ENCODE assay signal across 8 cellular contexts in genomic region chr19:2477732-2478191, GRCh38. TPM values are rescaled to one million over a fixed set of nuclear protein-coding genes. Genes with fewer than 3 reads are reported as not detected.
DNase-seq lines count a peak whose midpoint lies in the region; ATAC-seq, FAIRE-seq and TF ChIP-seq lines count a peak whose summit lies in the region.

No MANE protein-coding gene starts in this region.

- no peak overlapping the region for H2BK15ac ChIP-seq in H1 (ENCODE audit: low read length)

- no peak overlapping the region for H3K4ac ChIP-seq in H1 (replicated peaks; ENCODE audit: insufficient read length, low read depth, low read length)

- H3K9me3 ChIP-seq in H1 (ENCODE audit: insufficient read depth in 2 of 2, low read depth in 1 of 2, low read length in 1 of 2) (peaks cover 0 to 2% of the 10 kb centered on the region in 2 experiments; a peak in 2 of 4 replicates), muscle layer of colon (ENCODE audit: low read length) (no peaks in the 10 kb centered on the region)

- H3K56ac ChIP-seq in H1 (replicated peaks; ENCODE audit: insufficient read length, low read depth, low read length) = no peak overlapping the region

- POLR2A ChIA-PET in H1 (lab: Charles Lee; ENCODE audit: partially characterized antibody) = interaction anchor here (0.6 to 9.2 kb wide), 29 partner anchors 8 to 1508 kb away, joined by 3 to 216 read pairs (median 12); partner anchors contain the start of genes EEF2 and LMNB2

- H2BK12ac ChIP-seq in H1 (ENCODE audit: low read depth, low read length) = peak overlapping the region; percentile 18; the same call in 1 of the 2 replicates

- no peak overlapping the region for H2AFZ ChIP-seq in H1 (ENCODE audit: low read length)

- peak overlapping the region; percentile 71; the same call in 1 of the 2 replicates for H3K18ac ChIP-seq in H1 (ENCODE audit: extremely low read depth, low read length)

- H4K8ac ChIP-seq in H1 (ENCODE audit: extremely low read depth, insufficient read depth, low read length) = no peak overlapping the region

- FAIRE-seq in H1 (lab: Jason Lieb, UNC) = no peak

- peaks cover 4% of the 10 kb centered on the region; the same call in 1 of the 2 replicates for H3K79me1 ChIP-seq in H1 (ENCODE audit: low read depth, low read length)

- H3K23ac ChIP-seq in H1 (ENCODE audit: insufficient read length) = no peak overlapping the region

- no peak for TF ChIP-seq RAD21 in H1 (IDR thresholded peaks at IDR 0.05 in 1 of 2, conservative IDR thresholded peaks at IDR 0.05 in 1 of 2; ENCODE audit: low read depth in 2 of 2, low read length in 2 of 2)

- H3K23me2 ChIP-seq in H1 (ENCODE audit: low read depth, low read length) = peaks cover 22% of the 10 kb centered on the region; the same call in 1 of the 2 replicates

- DNase-seq in UCSD-AML1 (lab: John Stamatoyannopoulos, UW; ENCODE audit: unreplicated experiment) = peak; percentile 30
- DNase-seq in H1 (ENCODE audit: low read depth in 1 of 2, low spot score in 2 of 2) = no peak
- no peak for DNase-seq in NCI-H2227 treated with DMSO at 0.1 percent for 48 hours (lab: John Stamatoyannopoulos, UW)
- DNase-seq in NCI-H2029 treated with DMSO at 0.1 percent for 48 hours (lab: John Stamatoyannopoulos, UW) = no peak

- no peak overlapping the region for H2BK20ac ChIP-seq in H1 (ENCODE audit: low read length)

- H3K9ac ChIP-seq in H1 (replicated peaks in 1 of 4; ENCODE audit: extremely low read depth in 1 of 4, low read depth in 3 of 4, low read length in 3 of 4) (no peak overlapping the region), muscle layer of colon (ENCODE audit: low read length) (peak overlapping the region; percentile 87)

- H4K20me1 ChIP-seq in H1 (replicated peaks in 1 of 2; ENCODE audit: control insufficient read depth in 1 of 2, insufficient read depth in 2 of 2, low read length in 2 of 2) = peaks cover 12% of the 10 kb centered on the region in 2 experiments

- H3K4me1 ChIP-seq in H1 (replicated peaks in 1 of 4; ENCODE audit: control insufficient read depth in 3 of 4, insufficient read depth in 4 of 4, low read length in 3 of 4) = peaks cover 0 to 14% (median 13%) of the 10 kb centered on the region in 4 experiments; a peak in 6 of 7 replicates
- peaks cover 16% of the 10 kb centered on the region for H3K4me1 ChIP-seq in muscle layer of colon (ENCODE audit: insufficient read depth, low read length)

- H3K4me2 ChIP-seq in H1 (ENCODE audit: insufficient read depth in 1 of 2, low read depth in 2 of 2, low read length in 2 of 2) = peak overlapping the region; percentile 87 to 94

- H3K27ac ChIP-seq in H1 (ENCODE audit: low read depth, low read length) (no peak overlapping the region), muscle layer of colon (ENCODE audit: low read depth, low read length) (peak overlapping the region; percentile 99)

- H3K79me2 ChIP-seq in H1 (ENCODE audit: control insufficient read depth in 1 of 2, insufficient read depth in 2 of 2, low read length in 2 of 2) = peaks cover 0 to 7% of the 10 kb centered on the region in 2 experiments; a peak in 1 of 4 replicates

- peak; percentile 5 for TF ChIP-seq POLR2A in GM19193 (IDR thresholded peaks at IDR 0.05; ENCODE audit: extremely low read depth, insufficient read depth, insufficient read length)
- TF ChIP-seq POLR2A in H1 (IDR thresholded peaks at IDR 0.05; ENCODE audit: control extremely low read depth in 1 of 2, low read depth in 2 of 2, low read length in 2 of 2) = no peak

- no peak overlapping the region for H2AK5ac ChIP-seq in H1 (ENCODE audit: low read depth, low read length)

- H3K4me3 ChIP-seq in H1 (ENCODE audit: extremely low read depth in 1 of 4, insufficient read depth in 2 of 4, low read depth in 3 of 4, low read length in 4 of 4) (peak overlapping the region; percentile 29 to 81 (median 50); a peak in 6 of 8 replicates), muscle layer of colon (ENCODE audit: low read depth in 1 of 2, low read length in 2 of 2) (peak overlapping the region; percentile 99)

- TF ChIP-seq EP300 in H1 (IDR thresholded peaks at IDR 0.05; ENCODE audit: borderline replicate concordance in 1 of 2, low read depth in 2 of 2, low read length in 2 of 2) = no peak

- H4K5ac ChIP-seq in H1 (ENCODE audit: insufficient read length, low read depth, low read length) = no peak overlapping the region

- peaks cover 10 to 40% (median 34%) of the 10 kb centered on the region in 4 experiments for H3K27me3 ChIP-seq in H1 (replicated peaks in 1 of 4; ENCODE audit: control insufficient read depth in 3 of 4, extremely low read depth in 1 of 4, insufficient read depth in 3 of 4, low read length in 3 of 4)
- H3K27me3 ChIP-seq in muscle layer of colon (ENCODE audit: control insufficient read depth in 1 of 2, insufficient read depth in 2 of 2, low read length in 2 of 2) = no peaks in the 10 kb centered on the region

- H3K36me3 ChIP-seq in H1 (ENCODE audit: control insufficient read depth in 2 of 4, insufficient read depth in 4 of 4, low read length in 3 of 4) (peaks cover 0 to 5% (median 0%) of the 10 kb centered on the region in 4 experiments; a peak in 1 of 8 replicates), muscle layer of colon (ENCODE audit: insufficient read depth, low read length) (no peaks in the 10 kb centered on the region)

- no peak overlapping the region for H2BK5ac ChIP-seq in H1 (ENCODE audit: low read depth, low read length)

- no peak overlapping the region for H4K91ac ChIP-seq in H1 (replicated peaks; ENCODE audit: insufficient read length, low read length)

- CTCF ChIA-PET in H1 (lab: Charles Lee; ENCODE audit: partially characterized antibody) = interaction anchor here (0.6 to 8.0 kb wide), 20 partner anchors 14 to 1939 kb away, joined by 3 to 96 read pairs (median 4); no protein-coding TSS in a partner anchor

- no peak for TF ChIP-seq CTCF in H1 (IDR thresholded peaks at IDR 0.05; ENCODE audit: control extremely low read depth in 1 of 3, insufficient read depth in 1 of 3, low read depth in 1 of 3, low read length in 3 of 3)

- 33% methylated on average over 17 of the region's 21 CpGs; no CpG with 5 or more reads in 1 of the 2 experiments for WGBS in H1 (ENCODE audit: extremely low coverage in 1 of 2, insufficient coverage in 1 of 2, insufficient read length in 1 of 2, insufficient replicate concordance in 2 of 2, low coverage in 1 of 2, low lambda C conversion rate in 2 of 2, missing lambda C conversion rate in 1 of 2), 2 experiments

- no peak overlapping the region for H3K14ac ChIP-seq in H1 (ENCODE audit: insufficient read length)

- H2BK120ac ChIP-seq in H1 (replicated peaks; ENCODE audit: low read depth, low read length) = no peak overlapping the region

- ATAC-seq in HG02870 (IDR thresholded peaks at IDR 0.05; ENCODE audit: unreplicated experiment) (no peak), GM21825 (IDR thresholded peaks at IDR 0.05; ENCODE audit: unreplicated experiment) (no peak)

TF ChIP-seq in H1, 55 proteins besides CTCF, POLR2A, EP300 and RAD21 (continues in another document):
- no peak for TF ChIP-seq CBX5 (IDR thresholded peaks at IDR 0.05; ENCODE audit: low read depth, low read length)
- TF ChIP-seq HDAC2 (IDR thresholded peaks at IDR 0.05; ENCODE audit: borderline replicate concordance in 1 of 2, low read depth in 2 of 2, low read length in 2 of 2) = no peak
- no peak for TF ChIP-seq SIRT6 (IDR thresholded peaks at IDR 0.05; ENCODE audit: low read length)
- TF ChIP-seq SP4 (IDR thresholded peaks at IDR 0.05; ENCODE audit: low read length) = no peak
- no peak for TF ChIP-seq GTF2F1 (IDR thresholded peaks at IDR 0.05; ENCODE audit: borderline replicate concordance, low read depth, low read length)
- TF ChIP-seq SIN3A (conservative IDR thresholded peaks at IDR 0.05 in 1 of 2, IDR thresholded peaks at IDR 0.05 in 1 of 2; ENCODE audit: low read depth in 1 of 2, low read length in 2 of 2) = no peak
- no peak for TF ChIP-seq PHF8 (conservative IDR thresholded peaks at IDR 0.05; ENCODE audit: low read depth, low read length)
- no peak for TF ChIP-seq SP1 (IDR thresholded peaks at IDR 0.05; ENCODE audit: low read depth, low read length)

RNA-seq across cellular contexts. Expression of gene GADD45B, which starts 1.8 kb away (rescaled TPM):
- 11.0 and 11.4 TPM in 2 replicates for total RNA-seq in H1 (2021; fragmentation: NEBNext Ultra II Directional; extraction: Animal tissue kit (Norgen Biotek cat#: 25700))
- polyA plus RNA-seq in H1 (2011; rRNA removed) = 7.4 and 12.1 TPM in 2 replicates
- polyA plus RNA-seq in H1 (2011; cell fraction: cytosol; rRNA removed) = 12.6 TPM
- 18.4 TPM for polyA plus RNA-seq in H1 (2011; cell fraction: nucleus; rRNA removed)
- polyA plus RNA-seq in H1 (2012, experiment 1 of 2) = 4.8 to 6.5 TPM (median 5.8 TPM) in 4 replicates
- 5.3 TPM for polyA plus RNA-seq in H1 (2012, experiment 2 of 2)
- 7.8 TPM for polyA plus RNA-seq in H1 (2013, experiment 1 of 2)
- polyA plus RNA-seq in H1 (2013, experiment 2 of 2) = 8.5 TPM
- polyA minus RNA-seq in H1 (2011; rRNA and poly(A)+ RNA removed) = 7.5 and 8.3 TPM in 2 replicates
- 13.9 TPM for polyA minus RNA-seq in H1 (2011; cell fraction: cytosol; rRNA and poly(A)+ RNA removed)
- 47.7 TPM for polyA minus RNA-seq in H1 (2011; cell fraction: nucleus; rRNA and poly(A)+ RNA removed)

RNA-seq across cellular contexts. Expression of gene LMNB2, which starts 21.0 kb away (rescaled TPM):
- total RNA-seq in H1 (2021; fragmentation: NEBNext Ultra II Directional; extraction: Animal tissue kit (Norgen Biotek cat#: 25700)) = 177 and 179 TPM in 2 replicates
- 287 and 360 TPM in 2 replicates for polyA plus RNA-seq in H1 (2011; rRNA removed)
- polyA plus RNA-seq in H1 (2011; cell fraction: cytosol; rRNA removed) = 196 TPM
- 187 TPM for polyA plus RNA-seq in H1 (2011; cell fraction: nucleus; rRNA removed)
- polyA plus RNA-seq in H1 (2012, experiment 1 of 2) = 154 to 165 TPM (median 162 TPM) in 4 replicates
- polyA plus RNA-seq in H1 (2012, experiment 2 of 2) = 174 TPM
- polyA plus RNA-seq in H1 (2013, experiment 1 of 2) = 97.9 TPM
- 98.3 TPM for polyA plus RNA-seq in H1 (2013, experiment 2 of 2)
- 105 and 122 TPM in 2 replicates for polyA minus RNA-seq in H1 (2011; rRNA and poly(A)+ RNA removed)
- polyA minus RNA-seq in H1 (2011; cell fraction: cytosol; rRNA and poly(A)+ RNA removed) = 69.9 TPM
- 36.0 TPM for polyA minus RNA-seq in H1 (2011; cell fraction: nucleus; rRNA and poly(A)+ RNA removed)

RNA-seq across cellular contexts. Expression of gene TIMM13, which starts 50.4 kb away (rescaled TPM):
- 275 and 277 TPM in 2 replicates for total RNA-seq in H1 (2021; fragmentation: NEBNext Ultra II Directional; extraction: Animal tissue kit (Norgen Biotek cat#: 25700))
- polyA plus RNA-seq in H1 (2011; rRNA removed) = 270 and 410 TPM in 2 replicates
- polyA plus RNA-seq in H1 (2011; cell fraction: cytosol; rRNA removed) = 254 TPM
- polyA plus RNA-seq in H1 (2011; cell fraction: nucleus; rRNA removed) = 186 TPM
- polyA plus RNA-seq in H1 (2012, experiment 1 of 2) = 148 to 224 TPM (median 214 TPM) in 4 replicates
- 148 TPM for polyA plus RNA-seq in H1 (2012, experiment 2 of 2)
- 160 TPM for polyA plus RNA-seq in H1 (2013, experiment 1 of 2)
- polyA plus RNA-seq in H1 (2013, experiment 2 of 2) = 179 TPM
- polyA minus RNA-seq in H1 (2011; rRNA and poly(A)+ RNA removed) = 17.5 and 28.6 TPM in 2 replicates
- 87.3 TPM for polyA minus RNA-seq in H1 (2011; cell fraction: cytosol; rRNA and poly(A)+ RNA removed)
- polyA minus RNA-seq in H1 (2011; cell fraction: nucleus; rRNA and poly(A)+ RNA removed) = 60.6 TPM
